ENCODE assay signal across 1 cellular context in the genomic region with DNA sequence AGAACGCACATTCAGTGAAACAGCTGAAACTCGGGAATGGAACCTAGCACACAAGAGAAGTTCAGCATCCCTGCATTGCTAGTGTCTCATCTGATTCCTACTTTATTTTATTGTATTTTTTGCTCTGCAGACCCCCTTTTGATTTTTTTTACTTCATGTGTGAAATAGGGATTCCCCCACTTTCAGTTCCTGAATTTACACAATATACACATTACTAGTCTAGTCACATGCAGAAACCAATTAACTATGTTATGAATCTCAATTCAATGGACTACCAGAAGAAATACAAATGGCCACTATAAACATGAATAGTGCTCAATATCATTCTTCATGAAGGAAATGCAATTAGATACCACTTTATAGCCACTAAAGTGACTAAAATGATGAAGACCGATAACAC.
TF ChIP-seq lines count a peak whose summit lies in the region.

No MANE protein-coding gene starts in this region.

TF ChIP-seq in GM12878, 131 proteins besides CTCF, POLR2A, EP300 and RAD21 (continued from another document):
- TF ChIP-seq NFIC (IDR thresholded peaks at IDR 0.05; ENCODE audit: low read depth, low read length), result no peak
- TF ChIP-seq NFYA (IDR thresholded peaks at IDR 0.05; ENCODE audit: borderline replicate concordance, low read depth, low read length), result no peak
- peak; percentile 28 for TF ChIP-seq MEF2B (IDR thresholded peaks at IDR 0.05; ENCODE audit: partially characterized antibody, poor library complexity, severe bottlenecking)
- TF ChIP-seq ZNF217 (IDR thresholded peaks at IDR 0.05), result no peak
- TF ChIP-seq, protein P1, sequence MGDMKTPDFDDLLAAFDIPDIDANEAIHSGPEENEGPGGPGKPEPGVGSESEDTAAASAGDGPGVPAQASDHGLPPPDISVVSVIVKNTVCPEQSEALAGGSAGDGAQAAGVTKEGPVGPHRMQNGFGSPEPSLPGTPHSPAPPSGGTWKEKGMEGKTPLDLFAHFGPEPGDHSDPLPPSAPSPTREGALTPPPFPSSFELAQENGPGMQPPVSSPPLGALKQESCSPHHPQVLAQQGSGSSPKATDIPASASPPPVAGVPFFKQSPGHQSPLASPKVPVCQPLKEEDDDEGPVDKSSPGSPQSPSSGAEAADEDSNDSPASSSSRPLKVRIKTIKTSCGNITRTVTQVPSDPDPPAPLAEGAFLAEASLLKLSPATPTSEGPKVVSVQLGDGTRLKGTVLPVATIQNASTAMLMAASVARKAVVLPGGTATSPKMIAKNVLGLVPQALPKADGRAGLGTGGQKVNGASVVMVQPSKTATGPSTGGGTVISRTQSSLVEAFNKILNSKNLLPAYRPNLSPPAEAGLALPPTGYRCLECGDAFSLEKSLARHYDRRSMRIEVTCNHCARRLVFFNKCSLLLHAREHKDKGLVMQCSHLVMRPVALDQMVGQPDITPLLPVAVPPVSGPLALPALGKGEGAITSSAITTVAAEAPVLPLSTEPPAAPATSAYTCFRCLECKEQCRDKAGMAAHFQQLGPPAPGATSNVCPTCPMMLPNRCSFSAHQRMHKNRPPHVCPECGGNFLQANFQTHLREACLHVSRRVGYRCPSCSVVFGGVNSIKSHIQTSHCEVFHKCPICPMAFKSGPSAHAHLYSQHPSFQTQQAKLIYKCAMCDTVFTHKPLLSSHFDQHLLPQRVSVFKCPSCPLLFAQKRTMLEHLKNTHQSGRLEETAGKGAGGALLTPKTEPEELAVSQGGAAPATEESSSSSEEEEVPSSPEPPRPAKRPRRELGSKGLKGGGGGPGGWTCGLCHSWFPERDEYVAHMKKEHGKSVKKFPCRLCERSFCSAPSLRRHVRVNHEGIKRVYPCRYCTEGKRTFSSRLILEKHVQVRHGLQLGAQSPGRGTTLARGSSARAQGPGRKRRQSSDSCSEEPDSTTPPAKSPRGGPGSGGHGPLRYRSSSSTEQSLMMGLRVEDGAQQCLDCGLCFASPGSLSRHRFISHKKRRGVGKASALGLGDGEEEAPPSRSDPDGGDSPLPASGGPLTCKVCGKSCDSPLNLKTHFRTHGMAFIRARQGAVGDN (IDR thresholded peaks at IDR 0.05), result no peak
- TF ChIP-seq ATF7 (IDR thresholded peaks at IDR 0.05; ENCODE audit: low read depth), result 0 out of 2 replicates have a peak, but pooled peaks have one; percentile 15
